8 cellular contexts compared by ENCODE assay signal in genomic region chr11:65422104-65422632, GRCh38. TPM values are rescaled to one million over a fixed set of nuclear protein-coding genes. Genes with fewer than 3 reads are reported as not detected.
DNase-seq lines count a peak whose midpoint lies in the region; ATAC-seq and TF ChIP-seq lines count a peak whose summit lies in the region.

No MANE protein-coding gene starts in this region.

- H3K36me3 ChIP-seq in PC-9 (ENCODE audit: low read depth): peaks cover 42% of the 10 kb centered on the region
- H3K36me3 ChIP-seq in muscle layer of colon (ENCODE audit: insufficient read depth, low read length): peaks cover 28% of the 10 kb centered on the region

- H4K20me1 ChIP-seq in PC-9 (ENCODE audit: insufficient read depth): peaks cover 45% of the 10 kb centered on the region

- intact Hi-C loops in PC-9 (cut with micrococcal nuclease; ENCODE audit: unreplicated experiment): loop anchor here (1.0 to 5.0 kb wide), 3 partner anchors 40 to 150 kb away; partner anchors contain the start of genes FAM89B, LTBP3, SLC25A45 and ZNRD2

- no peaks in the 10 kb centered on the region for H3K9me2 ChIP-seq in PC-9 (ENCODE audit: insufficient read depth)

- CTCF ChIA-PET in PC-9 (lab: Charles Lee): interaction anchor here (0.7 kb wide), 1 partner anchor 736 kb away, joined by 7 read pairs; no protein-coding TSS in a partner anchor

- ATAC-seq in esophagus mucosa: peak; percentile 40

- peak overlapping the region; percentile 100 for H3K9ac ChIP-seq in muscle layer of colon (ENCODE audit: low read length)

- H3K4me2 ChIP-seq in PC-9: peak overlapping the region; percentile 99

- POLR2A ChIA-PET in PC-9 (lab: Charles Lee; ENCODE audit: unreplicated experiment): interaction anchor here (0.5 to 2.3 kb wide), 32 partner anchors 18 to 1101 kb away, joined by 3 to 36 read pairs (median 8); partner anchors contain the start of genes MALAT1, SAC3D1 and SF1

- BruUV-seq in PC-9 (replicated peaks; lab: Mats Ljungman, UMichigan): no TSS peak

- TF ChIP-seq CTCF in GM12875 (IDR thresholded peaks at IDR 0.05; ENCODE audit: borderline replicate concordance, insufficient read depth, low read depth, low read length) (no peak), PC-9 (conservative IDR thresholded peaks at IDR 0.05) (no peak)

- H3K4me3 ChIP-seq in GM12875 (ENCODE audit: low read depth, low read length) (peak overlapping the region; percentile 94), PC-9 (peak overlapping the region; percentile 90), muscle layer of colon (ENCODE audit: low read depth in 1 of 2, low read length in 2 of 2) (peak overlapping the region; percentile 58 to 95)

- DNase-seq in HPDE6-E6E7 (ENCODE audit: extremely low spot score): peak; percentile 58
- peak; percentile 89 to 99 for DNase-seq in PC-9
- peak; percentile 98 to 99 for DNase-seq in activated T-cell treated with anti-CD3 and anti-CD28 coated beads, Interleukin-2, amount 50 U/mL, for 48 hours
- DNase-seq in stimulated activated CD8-positive, alpha-beta memory T cell treated with anti-CD3 and anti-CD28 coated beads, Interleukin-4, amount 100 ng/mL, for 4 hours (ENCODE audit: low read depth in 2 of 2, low spot score in 1 of 2): peak; percentile 82 to 88
- DNase-seq in COR-L47 (lab: John Stamatoyannopoulos, UW): no peak

- peaks cover 80% of the 10 kb centered on the region for H3F3A ChIP-seq in PC-9 (ENCODE audit: insufficient read depth, low read depth)

- H2AFZ ChIP-seq in PC-9: peak overlapping the region; percentile 67; the same call in 1 of the 2 replicates

- H3K9me3 ChIP-seq in PC-9 (ENCODE audit: insufficient read depth, low read depth) (no peaks in the 10 kb centered on the region), muscle layer of colon (ENCODE audit: low read length) (no peaks in the 10 kb centered on the region)

- peaks cover 73% of the 10 kb centered on the region for H3K79me2 ChIP-seq in PC-9 (ENCODE audit: low read depth)

- H3K4me1 ChIP-seq in PC-9 (replicated peaks; ENCODE audit: insufficient read depth) (peaks cover 52% of the 10 kb centered on the region), muscle layer of colon (ENCODE audit: insufficient read depth, low read length) (peaks cover 45% of the 10 kb centered on the region)

- H3K27me3 ChIP-seq in PC-9 (ENCODE audit: insufficient read depth, low read depth): no peaks in the 10 kb centered on the region
- H3K27me3 ChIP-seq in muscle layer of colon (ENCODE audit: control insufficient read depth in 1 of 2, insufficient read depth in 2 of 2, low read length in 2 of 2): no peaks in the 10 kb centered on the region

- H3K27ac ChIP-seq in PC-9: peak overlapping the region; percentile 100
- peak overlapping the region; percentile 100 for H3K27ac ChIP-seq in muscle layer of colon (ENCODE audit: low read depth, low read length)

RNA-seq across cellular contexts. Expression of gene NEAT1, which starts 0.4 kb away (rescaled TPM):
- 825 and 938 TPM in 2 replicates for total RNA-seq in PC-9 (2021)
- 389 TPM for total RNA-seq in esophagus mucosa

RNA-seq across cellular contexts. Expression of gene FRMD8, which starts 35.7 kb away (rescaled TPM):
- 32.4 and 48.9 TPM in 2 replicates for total RNA-seq in PC-9 (2021)
- total RNA-seq in esophagus mucosa: 37.1 TPM

RNA-seq across cellular contexts. Expression of gene SLC25A45, which starts 39.7 kb away (rescaled TPM):
- 9.5 and 9.8 TPM in 2 replicates for total RNA-seq in PC-9 (2021)
- total RNA-seq in esophagus mucosa: 3.4 TPM
